35 cellular contexts compared by ENCODE assay signal in genomic region chr10:121498071-121498470, GRCh38.
DNase-seq lines count a peak whose midpoint lies in the region; ATAC-seq, FAIRE-seq and TF ChIP-seq lines count a peak whose summit lies in the region.
"Had no signal": no experiment of that assay in that cellular context is flagged by ENCODE, and none has a peak within 500 bp of the region (broad histone marks: within the 10 kb centered on the region; RNA-seq: fewer than 3 reads in every experiment).

No MANE protein-coding gene starts in this region.

- H3K4me3 ChIP-seq in HepG2 (replicated peaks in 1 of 3; ENCODE audit: insufficient read depth in 1 of 3, low read depth in 2 of 3, low read length in 3 of 3) (no peak overlapping the region), right lobe of liver (no peak overlapping the region)
- H3K4me3 ChIP-seq: esophagus muscularis mucosa, heart right ventricle, ovary, PC-9, thoracic aorta, vagina had no signal

- H3K4me2 ChIP-seq in HepG2 (ENCODE audit: low read depth, low read length), result no peak overlapping the region
- H3K4me2 ChIP-seq: PC-9, SK-N-SH had no signal

- H3K27ac Mint-ChIP-seq in brain (peak overlapping the region in 4 of 5 experiments; percentile 10 to 25 (median 21)), type B pancreatic cell (peak overlapping the region; percentile 71)
- H3K27ac Mint-ChIP-seq: CD4-positive, CD25-positive, alpha-beta regulatory T cell; dendritic cell treated with granulocyte-macrophage colony-stimulating factor and Interleukin-4, amounts not matched to agents 40 ng/mL and 50 ng/mL, for 4 days; natural killer cell treated with Interleukin-12 subunit alpha and Interleukin-12 subunit beta and Interleukin-15 and Interleukin-18, amount 100 ng/mL, for 72 hours; T-helper 1 cell treated with Interleukin-12 subunit alpha and Interleukin-12 subunit beta and Interleukin-4 antibody, amounts not matched to agents 30 μg/mL and 1 μg/mL, for 36 hours had no signal

- 0 out of 2 replicates have a peak, but pooled peaks cover 6% of the 10 kb centered on the region for H3K4me1 ChIP-seq in HepG2 (ENCODE audit: insufficient read depth, low read length)
- H3K4me1 ChIP-seq in right lobe of liver, result no peaks in the 10 kb centered on the region
- H3K4me1 ChIP-seq: heart right ventricle, vagina had no signal

- no TSS peak for BruUV-seq in HepG2 (replicated peaks; lab: Mats Ljungman, UMichigan)

- TF ChIP-seq CTCF in HepG2 (CRISPR knock-in tag; IDR thresholded peaks at IDR 0.05) (0 out of 2 replicates have a peak, but pooled peaks have one; percentile 15), right lobe of liver (IDR thresholded peaks at IDR 0.05) (no peak), brain (conservative IDR thresholded peaks at IDR 0.05) (no peak), type B pancreatic cell (conservative IDR thresholded peaks at IDR 0.05) (no peak)

- 78% methylated on average over 3 of the region's 3 CpGs for WGBS in HepG2 (ENCODE audit: low lambda C conversion rate)
- 69% methylated on average over 3 of the region's 3 CpGs for WGBS in right lobe of liver (ENCODE audit: insufficient coverage, low coverage, low lambda C conversion rate, missing lambda C conversion rate)

- peaks cover 58% of the 10 kb centered on the region for H3K4me1 Mint-ChIP-seq in brain
- H3K4me1 Mint-ChIP-seq in type B pancreatic cell (ENCODE audit: unreplicated experiment), result peaks cover 49% of the 10 kb centered on the region
- H3K4me1 Mint-ChIP-seq: CD4-positive, CD25-positive, alpha-beta regulatory T cell had no signal

- no peak for ATAC-seq in HepG2
- ATAC-seq in right lobe of liver, result no peak
- ATAC-seq in GM19463 (IDR thresholded peaks at IDR 0.05; ENCODE audit: unreplicated experiment), result no peak
- ATAC-seq: activated CD4-positive, CD25-positive, alpha-beta regulatory T cell treated with anti-CD3 and anti-CD28 coated beads, Interleukin-2, amount 50 U/mL, for 24 hours; heart right ventricle; left cardiac atrium; natural killer cell treated with Interleukin-12 subunit alpha and Interleukin-12 subunit beta and Interleukin-15 and Interleukin-18, amount 100 ng/mL, for 72 hours had no signal

- H3K27me3 Mint-ChIP-seq in brain (peaks cover 3% of the 10 kb centered on the region), type B pancreatic cell (no peaks in the 10 kb centered on the region)
- H3K27me3 Mint-ChIP-seq: CD4-positive, CD25-positive, alpha-beta regulatory T cell; dendritic cell treated with granulocyte-macrophage colony-stimulating factor and Interleukin-4, amounts not matched to agents 40 ng/mL and 50 ng/mL, for 4 days had no signal

- no peaks in the 10 kb centered on the region for H4K20me1 ChIP-seq in HepG2 (ENCODE audit: insufficient read depth, low read length)

- DNase-seq in HepG2 (ENCODE audit: low spot score) (no peak), right lobe of liver (no peak), type B pancreatic cell (ENCODE audit: extremely low spot score, unreplicated experiment) (no peak), occipital lobe (lab: John Stamatoyannopoulos, UW) (no peak), NCI-H1930 (lab: John Stamatoyannopoulos, UW) (no peak)
- DNase-seq: activated CD4-positive, alpha-beta T cell treated with anti-CD3 and anti-CD28 coated beads, Interleukin-2, amount 50 U/mL, for 4 hours; activated CD8-positive, alpha-beta memory T cell treated with anti-CD3 and anti-CD28 coated beads, Interleukin-2, amount 50 U/mL, for 4 hours; activated naive CD4-positive, alpha-beta T cell treated with Interleukin-2 at 50 U/mL for 16 hours; CD4-positive, CD25-positive, alpha-beta regulatory T cell; central memory CD4-positive, alpha-beta T cell; foreskin fibroblast; HCEC 1CT; heart right ventricle; IMR-90; left cardiac atrium; NCI-H1092 treated with DMSO at 0.1 percent for 48 hours; ovary; PC-9; retina; stimulated activated naive CD4-positive, alpha-beta T cell had no signal

- intact Hi-C loops in HepG2 (cut with micrococcal nuclease; ENCODE audit: unreplicated experiment) (no loop called here), right lobe of liver (cut with DNase I) (no loop called here)

- TF ChIP-seq RAD21 in HepG2 (CRISPR knock-in tag; IDR thresholded peaks at IDR 0.05), result no peak

- no peak for FAIRE-seq in HepG2 (lab: Jason Lieb, UNC)
- FAIRE-seq: D721Med, GM18507, small intestine, TTC549 had no signal

- H3K9me3 ChIP-seq in HepG2 (ENCODE audit: low read length) (no peaks in the 10 kb centered on the region), right lobe of liver (no peaks in the 10 kb centered on the region)
- H3K9me3 ChIP-seq: esophagus muscularis mucosa, heart right ventricle, ovary, thoracic aorta, vagina had no signal

- in situ Hi-C loops in HepG2 (cut with HindIII; ENCODE audit: extremely low pct_ligation_motif_present, low pct_unique_long_range_greater_than_20kb), result no loop called here

- H3K27me3 ChIP-seq in HepG2 (ENCODE audit: control insufficient read depth in 1 of 2, insufficient read depth in 2 of 2, low read length in 2 of 2), result no peaks in the 10 kb centered on the region
- H3K27me3 ChIP-seq in right lobe of liver, result no peaks in the 10 kb centered on the region
- H3K27me3 ChIP-seq in layer of hippocampus (ENCODE audit: control insufficient read depth, insufficient read depth, low read length), result no peaks in the 10 kb centered on the region
- H3K27me3 ChIP-seq: esophagus muscularis mucosa, ovary, vagina had no signal

- CTCF ChIA-PET in HepG2 (lab: Yijun Ruan, JAX; ENCODE audit: low intra/inter-chr PET ratio, low total read pairs), result no interaction called here

- POLR2A ChIA-PET in HepG2 (lab: Yijun Ruan, JAX), result no interaction called here

- H3K36me3 ChIP-seq in HepG2 (replicated peaks in 1 of 2; ENCODE audit: control insufficient read depth in 1 of 2, insufficient read depth in 2 of 2, low read length in 2 of 2) (no peaks in the 10 kb centered on the region), right lobe of liver (no peaks in the 10 kb centered on the region)
- H3K36me3 ChIP-seq: heart right ventricle, ovary, thoracic aorta had no signal

- H3K9ac ChIP-seq in HepG2 (ENCODE audit: insufficient read depth, low read depth, low read length), result no peak overlapping the region
- H3K9ac ChIP-seq: SK-N-SH had no signal

- H3K27ac ChIP-seq in HepG2 (ENCODE audit: extremely low read length, insufficient read depth, low read length) (no peak overlapping the region), right lobe of liver (no peak overlapping the region), layer of hippocampus (ENCODE audit: low read depth, low read length) (peak overlapping the region; percentile 0)
- H3K27ac ChIP-seq: esophagus muscularis mucosa, heart right ventricle, ovary, PC-9, thoracic aorta, vagina had no signal

- H3K4me3 Mint-ChIP-seq in brain (no peak overlapping the region), type B pancreatic cell (no peak overlapping the region)
- H3K4me3 Mint-ChIP-seq: CD4-positive, CD25-positive, alpha-beta regulatory T cell; dendritic cell treated with granulocyte-macrophage colony-stimulating factor and Interleukin-4, amounts not matched to agents 40 ng/mL and 50 ng/mL, for 4 days; natural killer cell treated with Interleukin-12 subunit alpha and Interleukin-12 subunit beta and Interleukin-15 and Interleukin-18, amount 100 ng/mL, for 72 hours; T-helper 1 cell treated with Interleukin-12 subunit alpha and Interleukin-12 subunit beta and Interleukin-4 antibody, amounts not matched to agents 30 μg/mL and 1 μg/mL, for 36 hours had no signal

- H3K36me3 Mint-ChIP-seq in brain (peaks cover 68% of the 10 kb centered on the region), type B pancreatic cell (peaks cover 73% of the 10 kb centered on the region)
- H3K36me3 Mint-ChIP-seq: CD4-positive, CD25-positive, alpha-beta regulatory T cell; natural killer cell treated with Interleukin-12 subunit alpha and Interleukin-12 subunit beta and Interleukin-15 and Interleukin-18, amount 100 ng/mL, for 72 hours had no signal

- H2AFZ ChIP-seq in HepG2 (ENCODE audit: low read length), result no peak overlapping the region
- H2AFZ ChIP-seq: PC-9 had no signal

- TF ChIP-seq POLR2A in HepG2 (IDR thresholded peaks at IDR 0.05; ENCODE audit: insufficient read depth in 1 of 2, low read depth in 2 of 2, low read length in 2 of 2) (no peak), right lobe of liver (IDR thresholded peaks at IDR 0.05) (no peak)

- no peaks in the 10 kb centered on the region for H3K79me2 ChIP-seq in HepG2 (ENCODE audit: insufficient read depth, low read length)

- TF ChIP-seq EP300 in HepG2 (IDR thresholded peaks at IDR 0.05; ENCODE audit: low read depth in 2 of 2, low read length in 2 of 2) (no peak), HepG2 (CRISPR knock-in tag; IDR thresholded peaks at IDR 0.05; ENCODE audit: borderline replicate concordance) (no peak)

- H3K9me3 Mint-ChIP-seq in brain, result no peaks in the 10 kb centered on the region
- no peaks in the 10 kb centered on the region for H3K9me3 Mint-ChIP-seq in type B pancreatic cell
- H3K9me3 Mint-ChIP-seq: dendritic cell treated with granulocyte-macrophage colony-stimulating factor and Interleukin-4, amounts not matched to agents 40 ng/mL and 50 ng/mL, for 4 days; natural killer cell treated with Interleukin-12 subunit alpha and Interleukin-12 subunit beta and Interleukin-15 and Interleukin-18, amount 100 ng/mL, for 72 hours; T-helper 1 cell treated with Interleukin-12 subunit alpha and Interleukin-12 subunit beta and Interleukin-4 antibody, amounts not matched to agents 30 μg/mL and 1 μg/mL, for 36 hours had no signal

TF ChIP-seq in HepG2, 621 proteins besides CTCF, POLR2A, EP300 and RAD21:
- TF ChIP-seq RBM22 (optimal IDR thresholded peaks at IDR 0.05; ENCODE audit: low read length), result no peak
- no peak for TF ChIP-seq IRF2 (CRISPR knock-in tag; IDR thresholded peaks at IDR 0.05)
- TF ChIP-seq NR1H2 (CRISPR knock-in tag; IDR thresholded peaks at IDR 0.05; ENCODE audit: borderline replicate concordance, low read depth), result no peak
- TF ChIP-seq STAG1 (CRISPR knock-in tag; IDR thresholded peaks at IDR 0.05), result peak; percentile 29
- no peak for TF ChIP-seq ERF (CRISPR knock-in tag; IDR thresholded peaks at IDR 0.05)
- no peak for TF ChIP-seq ZNF570 (CRISPR knock-in tag; IDR thresholded peaks at IDR 0.05; ENCODE audit: borderline replicate concordance)
TF ChIP-seq in HepG2: peak in this region for 1.
